Comparison of ENCODE assay signal across 8 cellular contexts in genomic region chr19:53394974-53395839, GRCh38. TPM values are rescaled to one million over a fixed set of nuclear protein-coding genes. Genes with fewer than 3 reads are reported as not detected.
DNase-seq lines count a peak whose midpoint lies in the region; ATAC-seq lines count a peak whose summit lies in the region.

TSS of gene ZNF765 (plus strand) at chr19:53395149. CDS start at chr19:53398016, 2,867 bp downstream.

- peak within 1 kb of the TSS; percentile 48 for H3K9ac ChIP-seq in iPS-18a (ENCODE audit: low read length)
- peak within 1 kb of the TSS; percentile 94 for H3K9ac ChIP-seq in skeletal muscle satellite cell (ENCODE audit: low read depth, low read length)

- DNase-seq in A172 (ENCODE audit: low spot score) (peak; percentile 90), NCI-H2107 treated with DMSO at 0.1 percent for 48 hours (lab: John Stamatoyannopoulos, UW; ENCODE audit: unreplicated experiment) (peak; percentile 76), UCSD-AML1 (lab: John Stamatoyannopoulos, UW; ENCODE audit: unreplicated experiment) (peak; percentile 92), brain pericyte (ENCODE audit: low read depth, low spot score) (peak; percentile 76)

- H3K36me3 ChIP-seq in iPS-18a (ENCODE audit: control insufficient read depth, low read depth, low read length) (peaks cover 7% of the 10 kb centered on the region), skeletal muscle satellite cell (ENCODE audit: insufficient read depth, low read length) (peaks cover 8% of the 10 kb centered on the region)

- H3K4me3 ChIP-seq in iPS-18a (ENCODE audit: low read length) (peak within 1 kb of the TSS; percentile 87), skeletal muscle satellite cell (ENCODE audit: low read length) (peak within 1 kb of the TSS; percentile 93)

- H3K27ac ChIP-seq in iPS-18a (ENCODE audit: low read length) = no peak within 1 kb of the TSS

- H3K9me3 ChIP-seq in iPS-18a (ENCODE audit: control insufficient read depth, low read depth, low read length) (no peaks in the 10 kb centered on the region), skeletal muscle satellite cell (replicated peaks; ENCODE audit: low read length) (peaks cover 3% of the 10 kb centered on the region)

- peak within 1 kb of the TSS; percentile 87 for H3K4me2 ChIP-seq in skeletal muscle satellite cell (ENCODE audit: low read length)

- peak; percentile 71 for ATAC-seq in GM18519 (IDR thresholded peaks at IDR 0.05; ENCODE audit: low FRiP score, unreplicated experiment)
- peak; percentile 94 for ATAC-seq in HG03045 (IDR thresholded peaks at IDR 0.05; ENCODE audit: unreplicated experiment)

- H3K27me3 ChIP-seq in iPS-18a (ENCODE audit: control insufficient read depth, insufficient read depth, low read length) (peaks cover 11% of the 10 kb centered on the region), skeletal muscle satellite cell (ENCODE audit: control insufficient read depth, insufficient read depth, low read length) (no peaks in the 10 kb centered on the region)

- peaks cover 6% of the 10 kb centered on the region for H3K4me1 ChIP-seq in iPS-18a (ENCODE audit: control insufficient read depth, low read depth, low read length)
- H3K4me1 ChIP-seq in skeletal muscle satellite cell (ENCODE audit: control insufficient read depth, insufficient read depth, low read length) = peaks cover 8% of the 10 kb centered on the region

RNA-seq across cellular contexts. Expression of gene ZNF765, which starts in this region (rescaled TPM):
- total RNA-seq in A172 (2014; rRNA removed; shearing (Covaris generic)) = 26.9 and 29.5 TPM in 2 replicates
- total RNA-seq in skeletal muscle satellite cell (2012; rRNA removed) = 7.6 and 9.6 TPM in 2 replicates
